17 cellular contexts compared by ENCODE assay signal in the genomic region with DNA sequence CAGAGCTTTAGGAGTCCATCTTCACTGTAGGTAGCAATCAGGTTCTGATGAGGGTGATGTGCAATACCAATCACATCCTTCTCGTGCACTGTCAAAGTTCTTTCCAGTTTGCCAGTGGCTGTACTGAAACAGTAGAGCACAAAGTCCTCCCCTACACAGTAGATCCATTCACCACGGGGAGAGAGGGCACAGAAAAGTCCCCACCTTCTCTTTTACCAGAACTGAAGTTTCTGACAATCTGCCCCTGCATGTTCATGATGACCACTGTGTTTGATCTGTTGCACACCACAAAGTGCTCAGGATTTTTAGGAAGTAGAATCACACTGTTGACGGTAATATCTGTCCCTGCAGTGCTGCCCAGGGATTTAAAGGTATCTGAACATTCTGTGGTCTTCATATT. TPM values are rescaled to one million over a fixed set of nuclear protein-coding genes. Genes with fewer than 3 reads are reported as not detected.
"Had no signal": no experiment of that assay in that cellular context is flagged by ENCODE, and none has a peak within 500 bp of the region (broad histone marks: within the 10 kb centered on the region; RNA-seq: fewer than 3 reads in every experiment).

No MANE protein-coding gene starts in this region.

RNA-seq across cellular contexts. Expression of gene ETV3L, which starts 40.4 kb away (rescaled TPM):
- total RNA-seq: natural killer cell, omental fat pad, osteocyte, pancreas, posterior vena cava, prostate gland, pulmonary artery endothelial cell, right atrium auricular region, sciatic nerve, smooth muscle cell, spleen, suprapubic skin, transverse colon, upper lobe of right lung, urinary bladder, vagina had no signal
- polyA plus RNA-seq: neural cell, smooth muscle cell, spleen, urinary bladder had no signal
